17 cellular contexts compared by ENCODE assay signal in the genomic region with DNA sequence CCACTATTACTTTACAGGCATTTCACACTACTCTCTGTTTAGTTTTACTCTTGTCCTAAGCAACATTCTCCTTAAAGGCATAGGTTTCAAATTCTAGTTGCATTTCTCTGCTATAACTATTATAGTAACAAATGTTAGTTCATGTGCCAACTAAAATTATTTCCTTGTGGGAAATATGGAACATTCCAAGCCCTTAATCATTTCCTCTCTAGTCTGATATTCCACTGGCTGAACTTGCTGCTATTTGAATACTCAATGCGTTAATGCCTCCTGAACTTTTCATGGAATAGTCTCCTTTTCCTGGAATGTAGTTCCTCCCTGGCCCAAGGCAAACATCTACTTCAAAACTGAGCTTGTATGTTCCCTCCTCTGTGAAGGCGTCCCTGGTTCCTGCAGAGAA. TPM values are rescaled to one million over a fixed set of nuclear protein-coding genes. Genes with fewer than 3 reads are reported as not detected.
DNase-seq lines count a peak whose midpoint lies in the region; ATAC-seq and TF ChIP-seq lines count a peak whose summit lies in the region.
"Had no signal": no experiment of that assay in that cellular context is flagged by ENCODE, and none has a peak within 500 bp of the region (broad histone marks: within the 10 kb centered on the region; RNA-seq: fewer than 3 reads in every experiment).

No MANE protein-coding gene starts in this region.

- no TSS peak for BruUV-seq in MCF 10A (replicated peaks; lab: Mats Ljungman, UMichigan)

- TF ChIP-seq CTCF in MCF 10A (IDR thresholded peaks at IDR 0.05; ENCODE audit: unreplicated experiment), result no peak
- no peak for TF ChIP-seq CTCF in breast epithelium (IDR thresholded peaks at IDR 0.05)
- TF ChIP-seq CTCF in astrocyte of the cerebellum (IDR thresholded peaks at IDR 0.05; ENCODE audit: low read depth, low read length, missing control alignments), result no peak
- TF ChIP-seq CTCF in GM13976 (IDR thresholded peaks at IDR 0.05; ENCODE audit: borderline replicate concordance, control extremely low read depth, extremely low read depth, insufficient read depth, missing control alignments), result no peak
- no peak for TF ChIP-seq CTCF in CD8-positive, alpha-beta T cell (IDR thresholded peaks at IDR 0.05)

- CTCF ChIA-PET in MCF 10A (lab: Yijun Ruan, JAX), result interaction anchor here (0.7 to 4.7 kb wide), 6 partner anchors 18 to 126 kb away, joined by 3 to 27 read pairs (median 4); no protein-coding TSS in a partner anchor
- CTCF ChIA-PET in CD8-positive, alpha-beta T cell (lab: Charles Lee), result no interaction called here

- intact Hi-C loops in MCF 10A (cut with micrococcal nuclease) (no loop called here), breast epithelium (cut with DNase I; ENCODE audit: low total_unique reads) (no loop called here)
- intact Hi-C loops in CD8-positive, alpha-beta T cell (cut with DNase I, micrococcal nuclease), result no loop called here

- H3K36me3 ChIP-seq in breast epithelium (no peaks in the 10 kb centered on the region), skeletal muscle satellite cell (ENCODE audit: insufficient read depth, low read length) (no peaks in the 10 kb centered on the region)
- H3K36me3 ChIP-seq in CD8-positive, alpha-beta T cell (ENCODE audit: insufficient read depth, low read length), result no peaks in the 10 kb centered on the region

- no peaks in the 10 kb centered on the region for H3K27me3 ChIP-seq in breast epithelium
- H3K27me3 ChIP-seq in skeletal muscle satellite cell (ENCODE audit: control insufficient read depth, insufficient read depth, low read length), result no peaks in the 10 kb centered on the region
- no peaks in the 10 kb centered on the region for H3K27me3 ChIP-seq in CD8-positive, alpha-beta T cell (ENCODE audit: insufficient read depth, low read length)

- DNase-seq in MCF 10A (ENCODE audit: unreplicated experiment), result peak; percentile 30
- no peak for DNase-seq in breast epithelium (ENCODE audit: low spot score in 2 of 2)
- DNase-seq in astrocyte of the cerebellum (ENCODE audit: low read depth), result peak; percentile 39
- peak; percentile 74 for DNase-seq in foreskin melanocyte
- DNase-seq in GM13976 (ENCODE audit: low spot score), result no peak
- no peak for DNase-seq in CD8-positive, alpha-beta T cell
- no peak for DNase-seq in stimulated activated naive CD4-positive, alpha-beta T cell (lab: John Stamatoyannopoulos, UW)
- DNase-seq: 8988T; activated naive CD8-positive, alpha-beta T cell treated with anti-CD3 and anti-CD28 coated beads, Interleukin-2, amount 10 ng/mL, durations not matched to agents 7 days and 5 days; DMS 273 treated with DMSO at 0.1 percent for 48 hours; NCI-H1105; NCI-H524; SHP77 treated with DMSO at 0.1 percent for 48 hours; stimulated activated CD4-positive, alpha-beta T cell treated with anti-CD3 and anti-CD28 coated beads, Interleukin-15, amount 100 ng/mL, for 24 hours had no signal

- no peak for ATAC-seq in CD8-positive, alpha-beta T cell
- ATAC-seq: GM12878 had no signal

- in situ Hi-C loops in astrocyte of the cerebellum (cut with HindIII; ENCODE audit: low sequenced_read_pairs), result no loop called here
- in situ Hi-C loops in GM13976 (cut with MboI; ENCODE audit: low sequenced_read_pairs, unreplicated experiment), result no loop called here

- H3K4me3 Mint-ChIP-seq in MCF 10A (ENCODE audit: unreplicated experiment), result no peak overlapping the region
- H3K4me3 Mint-ChIP-seq in CD8-positive, alpha-beta T cell, result no peak overlapping the region
- H3K4me3 Mint-ChIP-seq: activated naive CD8-positive, alpha-beta T cell treated with anti-CD3 and anti-CD28 coated beads, Interleukin-2, amount 10 ng/mL, durations not matched to agents 7 days and 5 days; type B pancreatic cell had no signal

- no peak for TF ChIP-seq POLR2A in breast epithelium (IDR thresholded peaks at IDR 0.05)

- H3K36me3 Mint-ChIP-seq in MCF 10A (ENCODE audit: insufficient read depth, unreplicated experiment), result peaks cover 28% of the 10 kb centered on the region
- peaks cover 55% of the 10 kb centered on the region for H3K36me3 Mint-ChIP-seq in CD8-positive, alpha-beta T cell

- H3K4me1 ChIP-seq in breast epithelium, result peaks cover 0 to 6% of the 10 kb centered on the region in 2 donors
- peaks cover 16% of the 10 kb centered on the region for H3K4me1 ChIP-seq in skeletal muscle satellite cell (ENCODE audit: control insufficient read depth, insufficient read depth, low read length)
- no peaks in the 10 kb centered on the region for H3K4me1 ChIP-seq in CD8-positive, alpha-beta T cell (ENCODE audit: insufficient read depth, low read length)

- H3K27ac ChIP-seq in breast epithelium, result peak overlapping the region in 1 of 2 donors; percentile 16
- no peak overlapping the region for H3K27ac ChIP-seq in CD8-positive, alpha-beta T cell (ENCODE audit: low read depth, low read length)

- peaks cover 23% of the 10 kb centered on the region for H3K4me1 Mint-ChIP-seq in MCF 10A (ENCODE audit: insufficient read depth, unreplicated experiment)
- H3K4me1 Mint-ChIP-seq in CD8-positive, alpha-beta T cell (ENCODE audit: low read depth), result peaks cover 25% of the 10 kb centered on the region

- no peaks in the 10 kb centered on the region for H3K9me3 Mint-ChIP-seq in MCF 10A (ENCODE audit: unreplicated experiment)
- peaks cover 8% of the 10 kb centered on the region for H3K9me3 Mint-ChIP-seq in CD8-positive, alpha-beta T cell
- H3K9me3 Mint-ChIP-seq: type B pancreatic cell had no signal

- no peak overlapping the region for H3K27ac Mint-ChIP-seq in MCF 10A (ENCODE audit: low read depth, unreplicated experiment)
- no peak overlapping the region for H3K27ac Mint-ChIP-seq in CD8-positive, alpha-beta T cell
- H3K27ac Mint-ChIP-seq: activated naive CD8-positive, alpha-beta T cell treated with anti-CD3 and anti-CD28 coated beads, Interleukin-2, amount 10 ng/mL, durations not matched to agents 7 days and 5 days; type B pancreatic cell had no signal

- H3K27me3 Mint-ChIP-seq in MCF 10A (ENCODE audit: insufficient read depth, unreplicated experiment), result no peaks in the 10 kb centered on the region
- H3K27me3 Mint-ChIP-seq in CD8-positive, alpha-beta T cell (ENCODE audit: low read depth), result no peaks in the 10 kb centered on the region
- H3K27me3 Mint-ChIP-seq: activated naive CD8-positive, alpha-beta T cell treated with anti-CD3 and anti-CD28 coated beads, Interleukin-2, amount 10 ng/mL, durations not matched to agents 7 days and 5 days; type B pancreatic cell had no signal

- H3K4me2 ChIP-seq in skeletal muscle satellite cell (ENCODE audit: low read length), result peak overlapping the region; percentile 25

- H3K9ac ChIP-seq in skeletal muscle satellite cell (ENCODE audit: low read depth, low read length), result no peak overlapping the region

- no peak overlapping the region for H3K4me3 ChIP-seq in breast epithelium
- H3K4me3 ChIP-seq in astrocyte of the cerebellum (ENCODE audit: low read depth, low read length), result no peak overlapping the region
- H3K4me3 ChIP-seq in skeletal muscle satellite cell (ENCODE audit: low read length), result peak overlapping the region; percentile 5
- no peak overlapping the region for H3K4me3 ChIP-seq in CD8-positive, alpha-beta T cell (ENCODE audit: low read depth, low read length)
- H3K4me3 ChIP-seq: GM12878 had no signal

- H3K9me3 ChIP-seq in breast epithelium (peaks cover 2 to 3% of the 10 kb centered on the region in 2 donors), skeletal muscle satellite cell (replicated peaks; ENCODE audit: low read length) (no peaks in the 10 kb centered on the region)
- H3K9me3 ChIP-seq in CD8-positive, alpha-beta T cell (ENCODE audit: low read length), result no peaks in the 10 kb centered on the region

- POLR2A ChIA-PET in MCF 10A (lab: Yijun Ruan, JAX), result interaction anchor here (0.8 to 1.8 kb wide), 4 partner anchors 24 to 40 kb away, joined by 3 to 5 read pairs (median 4); no protein-coding TSS in a partner anchor
- POLR2A ChIA-PET in CD8-positive, alpha-beta T cell (lab: Charles Lee), result no interaction called here

RNA-seq across cellular contexts. Expression of a gene that starts 19.3 kb away (rescaled TPM):
- total RNA-seq in MCF 10A (2022) (1.6 and 2.4 TPM in 2 replicates), breast epithelium (1 to 10 TPM; 1.6 to 7.8 (median 4.9) TPM)
- total RNA-seq in skeletal muscle satellite cell (2012; rRNA removed), result 0.25 and 0.66 TPM in 2 replicates
- under 1 TPM; 0.69 to 0.76 TPM for total RNA-seq in CD8-positive, alpha-beta T cell

RNA-seq across cellular contexts. Expression of a gene that starts 35.6 kb away (rescaled TPM):
- total RNA-seq in MCF 10A (2022), result 56.5 and 67.5 TPM in 2 replicates
- total RNA-seq in breast epithelium, result 10 to 100 TPM; 39.3 to 70.4 (median 42.2) TPM
- total RNA-seq in skeletal muscle satellite cell (2012; rRNA removed), result 28.8 and 30.7 TPM in 2 replicates
- total RNA-seq in CD8-positive, alpha-beta T cell, result 10 to 100 TPM; 61.2 to 62.3 TPM

Comparison
In these comparisons a context has a peak if more than half of its experiments do, and no peak if none do; other contexts are left out.
1. DNase-seq: peak in MCF 10A (single experiment), astrocyte of the cerebellum (single experiment) and foreskin melanocyte (single experiment); none in breast epithelium (0 of 2), GM13976 (single experiment), CD8-positive, alpha-beta T cell (0 of 7) and stimulated activated naive CD4-positive, alpha-beta T cell (0 of 6).